In the genomic region with DNA sequence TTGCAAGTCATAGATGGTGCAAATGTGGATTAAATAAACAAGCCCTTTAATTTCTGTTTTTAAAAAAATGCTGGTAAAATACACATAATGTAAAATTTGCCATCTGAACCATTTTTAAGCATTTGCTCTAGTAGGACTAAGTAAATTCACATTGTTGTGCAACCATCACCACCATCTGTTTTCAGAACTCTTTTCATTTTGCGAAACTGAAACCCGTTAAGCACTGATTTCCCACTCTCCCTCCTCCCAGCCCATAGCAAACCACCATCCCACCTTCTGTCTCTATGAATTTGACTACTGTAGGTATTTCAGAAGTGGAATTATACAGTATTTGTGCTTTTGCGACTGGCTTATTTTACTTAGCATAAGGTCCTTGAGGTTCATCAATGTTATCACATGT, we compare ENCODE assay signal across 21 cellular contexts.
"Had no signal": no experiment of that assay in that cellular context is flagged by ENCODE, and none has a peak within 500 bp of the region (broad histone marks: within the 10 kb centered on the region; RNA-seq: fewer than 3 reads in every experiment).

No MANE protein-coding gene starts in this region.

- H3K4me3 ChIP-seq: dorsolateral prefrontal cortex, gastrocnemius medialis, heart right ventricle, psoas muscle, sigmoid colon, tibial artery, upper lobe of left lung, uterus had no signal

- H3K27ac ChIP-seq: dorsolateral prefrontal cortex, gastrocnemius medialis, heart right ventricle, neutrophil, psoas muscle, sigmoid colon, tibial artery, upper lobe of left lung, uterus had no signal

- H3K36me3 ChIP-seq: gastrocnemius medialis, heart right ventricle, neutrophil, sigmoid colon, tibial artery, upper lobe of left lung, uterus had no signal

- H3K27me3 ChIP-seq: dorsolateral prefrontal cortex, gastrocnemius medialis, heart right ventricle, neutrophil, sigmoid colon, tibial artery, upper lobe of left lung, uterus had no signal

- H3K4me1 ChIP-seq: gastrocnemius medialis, heart right ventricle, psoas muscle, sigmoid colon, tibial artery, upper lobe of left lung, uterus had no signal

- ATAC-seq: esophagus mucosa; gastrocnemius medialis; heart right ventricle; left lobe of liver; naive thymus-derived CD8-positive, alpha-beta T cell; psoas muscle; stimulated activated naive CD8-positive, alpha-beta T cell treated with anti-CD3 and anti-CD28 coated beads, Interleukin-15, Interleukin-2, amounts not matched to agents 100 U/mL and 50 U/mL, for 24 hours had no signal

- DNase-seq: cortex of kidney; dorsolateral prefrontal cortex; effector memory CD4-positive, alpha-beta T cell; gastrocnemius medialis; heart right ventricle; hypothalamus; islet precursor cell; mammary epithelial cell; naive thymus-derived CD8-positive, alpha-beta T cell; psoas muscle; retina; sigmoid colon; small intestine; stimulated activated CD4-positive, alpha-beta T cell treated with anti-CD3 and anti-CD28 coated beads, Interleukin-2, amount 100 ng/mL, for 48 hours; stimulated activated naive CD8-positive, alpha-beta T cell treated with anti-CD3 and anti-CD28 coated beads, Interleukin-15, Interleukin-2, amounts not matched to agents 100 U/mL and 50 U/mL, for 24 hours; tibial artery; upper lobe of left lung; uterus had no signal

- H3K27me3 Mint-ChIP-seq: naive thymus-derived CD8-positive, alpha-beta T cell had no signal

- H3K36me3 Mint-ChIP-seq: naive thymus-derived CD8-positive, alpha-beta T cell had no signal

- H3K27ac Mint-ChIP-seq: naive thymus-derived CD8-positive, alpha-beta T cell had no signal

- H3K4me3 Mint-ChIP-seq: naive thymus-derived CD8-positive, alpha-beta T cell had no signal

- H3K4me1 Mint-ChIP-seq: naive thymus-derived CD8-positive, alpha-beta T cell had no signal
